1 cellular context compared by ENCODE assay signal in the genomic region with DNA sequence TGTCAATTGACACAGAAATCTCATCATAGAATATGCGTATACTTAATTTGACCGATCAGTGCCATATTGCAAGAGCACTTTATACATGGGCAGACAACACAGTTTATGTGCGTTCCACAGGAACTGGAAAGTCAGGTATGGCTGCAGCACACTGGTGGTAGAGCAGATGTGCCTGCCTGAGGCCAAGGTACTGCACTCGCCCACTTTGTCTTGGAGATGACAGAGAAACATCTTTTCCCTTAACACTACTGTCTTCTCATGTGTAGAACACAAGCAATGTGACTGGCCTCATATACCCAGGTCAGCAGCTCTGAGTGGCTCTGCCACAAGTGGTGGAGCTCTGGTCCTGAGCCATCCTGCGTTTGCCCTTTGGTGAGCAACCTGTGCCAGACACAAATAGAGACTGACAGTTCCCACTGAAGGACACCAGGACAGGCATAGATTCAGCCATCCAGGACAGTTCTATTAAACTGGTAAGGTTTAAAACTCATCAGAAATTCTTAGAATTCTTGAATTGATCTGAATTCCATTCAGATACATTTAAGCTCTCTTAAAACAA.
TF ChIP-seq lines count a peak whose summit lies in the region.

No MANE protein-coding gene starts in this region.

TF ChIP-seq in IMR-90, 13 proteins besides CTCF, POLR2A, EP300 and RAD21:
- TF ChIP-seq, protein P1, sequence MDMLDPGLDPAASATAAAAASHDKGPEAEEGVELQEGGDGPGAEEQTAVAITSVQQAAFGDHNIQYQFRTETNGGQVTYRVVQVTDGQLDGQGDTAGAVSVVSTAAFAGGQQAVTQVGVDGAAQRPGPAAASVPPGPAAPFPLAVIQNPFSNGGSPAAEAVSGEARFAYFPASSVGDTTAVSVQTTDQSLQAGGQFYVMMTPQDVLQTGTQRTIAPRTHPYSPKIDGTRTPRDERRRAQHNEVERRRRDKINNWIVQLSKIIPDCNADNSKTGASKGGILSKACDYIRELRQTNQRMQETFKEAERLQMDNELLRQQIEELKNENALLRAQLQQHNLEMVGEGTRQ (IDR thresholded peaks at IDR 0.05; ENCODE audit: low read depth, low read length), result no peak
- TF ChIP-seq MAZ (IDR thresholded peaks at IDR 0.05; ENCODE audit: borderline replicate concordance, low read depth, low read length) (no peak), FOS (IDR thresholded peaks at IDR 0.05; ENCODE audit: low read depth, low read length) (no peak), MXI1 (IDR thresholded peaks at IDR 0.05; ENCODE audit: borderline replicate concordance, low read depth, low read length) (no peak), CHD1 (IDR thresholded peaks at IDR 0.05; ENCODE audit: low read depth, low read length) (no peak), MAFK (IDR thresholded peaks at IDR 0.05; ENCODE audit: low read depth, low read length) (no peak), BHLHE40 (IDR thresholded peaks at IDR 0.05; ENCODE audit: low read depth, low read length) (no peak), CEBPB (IDR thresholded peaks at IDR 0.05; ENCODE audit: low read depth, low read length) (no peak), RCOR1 (IDR thresholded peaks at IDR 0.05; ENCODE audit: insufficient replicate concordance, low read length) (no peak), SMC3 (IDR thresholded peaks at IDR 0.05; ENCODE audit: low read depth, low read length) (no peak), RFX5 (IDR thresholded peaks at IDR 0.05; ENCODE audit: low read depth, low read length) (no peak), NFE2L2 (IDR thresholded peaks at IDR 0.05; ENCODE audit: low read depth, low read length) (no peak)
- TF ChIP-seq, protein P2, sequence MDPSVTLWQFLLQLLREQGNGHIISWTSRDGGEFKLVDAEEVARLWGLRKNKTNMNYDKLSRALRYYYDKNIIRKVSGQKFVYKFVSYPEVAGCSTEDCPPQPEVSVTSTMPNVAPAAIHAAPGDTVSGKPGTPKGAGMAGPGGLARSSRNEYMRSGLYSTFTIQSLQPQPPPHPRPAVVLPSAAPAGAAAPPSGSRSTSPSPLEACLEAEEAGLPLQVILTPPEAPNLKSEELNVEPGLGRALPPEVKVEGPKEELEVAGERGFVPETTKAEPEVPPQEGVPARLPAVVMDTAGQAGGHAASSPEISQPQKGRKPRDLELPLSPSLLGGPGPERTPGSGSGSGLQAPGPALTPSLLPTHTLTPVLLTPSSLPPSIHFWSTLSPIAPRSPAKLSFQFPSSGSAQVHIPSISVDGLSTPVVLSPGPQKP (IDR thresholded peaks at IDR 0.05; ENCODE audit: borderline replicate concordance, low read depth, low read length), result no peak
